ENCODE assay signal across 5 cellular contexts in genomic region chr7:99692563-99692962, GRCh38. TPM values are rescaled to one million over a fixed set of nuclear protein-coding genes. Genes with fewer than 3 reads are reported as not detected.
"Had no signal": no experiment of that assay in that cellular context is flagged by ENCODE, and none has a peak within 500 bp of the region (broad histone marks: within the 10 kb centered on the region; RNA-seq: fewer than 3 reads in every experiment).

No MANE protein-coding gene starts in this region.

RNA-seq across cellular contexts. Expression of gene CYP3A5, which starts 12.8 kb away (rescaled TPM):
- total RNA-seq: IMR-90, Right ventricle myocardium superior had no signal
- polyA plus RNA-seq: IMR-90 had no signal

RNA-seq across cellular contexts. Expression of gene CYP3A7, which starts 42.4 kb away (rescaled TPM):
- total RNA-seq: HT-29, IMR-90, M059J, Right ventricle myocardium superior, SJSA1 had no signal
- polyA plus RNA-seq: IMR-90 had no signal
